Comparison of ENCODE assay signal across 12 cellular contexts in the genomic region with DNA sequence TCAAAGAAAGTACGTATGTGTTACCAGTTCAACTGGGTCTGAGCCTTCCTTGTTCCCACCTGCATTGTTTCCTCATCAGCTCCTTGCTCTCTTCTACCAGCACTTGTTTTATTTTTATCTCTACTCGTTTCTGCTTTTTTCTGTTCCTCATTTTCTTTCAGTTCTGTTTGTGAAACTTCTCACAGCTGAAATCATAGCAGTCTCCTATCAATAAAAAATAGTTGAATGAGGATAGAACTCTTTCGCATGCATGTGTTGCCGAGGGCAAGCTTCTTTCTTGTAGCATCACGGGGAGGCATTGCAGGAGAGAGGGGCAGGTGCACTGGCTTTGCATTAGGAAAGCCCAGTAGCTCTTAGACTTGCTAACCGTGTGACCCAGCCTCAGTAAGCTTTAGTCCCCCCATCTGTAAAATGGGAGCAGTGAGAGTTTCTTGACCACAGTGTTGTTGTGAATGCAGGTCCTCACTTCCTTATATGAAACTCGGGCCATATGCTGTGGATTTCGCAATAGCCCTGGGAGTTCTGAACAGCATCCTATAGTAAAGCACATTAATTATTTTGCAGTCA. TPM values are rescaled to one million over a fixed set of nuclear protein-coding genes. Genes with fewer than 3 reads are reported as not detected.
DNase-seq lines count a peak whose midpoint lies in the region; ATAC-seq and TF ChIP-seq lines count a peak whose summit lies in the region.
"Had no signal": no experiment of that assay in that cellular context is flagged by ENCODE, and none has a peak within 500 bp of the region (broad histone marks: within the 10 kb centered on the region; RNA-seq: fewer than 3 reads in every experiment).

No MANE protein-coding gene starts in this region.

- POLR2A ChIA-PET in OCI-LY7 (lab: Charles Lee), result interaction anchor here (0.7 to 0.9 kb wide), 2 partner anchors 13 to 1364 kb away, joined by 3 to 4 read pairs; no protein-coding TSS in a partner anchor

- H3K4me3 ChIP-seq in OCI-LY7 (ENCODE audit: low read depth, low read length, poor library complexity, severe bottlenecking) (peak overlapping the region; percentile 55), trophoblast cell (ENCODE audit: low read depth, low read length) (no peak overlapping the region), esophagus squamous epithelium (no peak overlapping the region)
- H3K4me3 ChIP-seq: dorsolateral prefrontal cortex, thyroid gland had no signal

- CTCF ChIA-PET in OCI-LY7 (lab: Charles Lee; ENCODE audit: unreplicated experiment), result interaction anchor here (0.8 to 1.0 kb wide), 2 partner anchors 10 to 23 kb away, joined by 3 read pairs; no protein-coding TSS in a partner anchor

- H3K27me3 ChIP-seq in trophoblast cell (ENCODE audit: insufficient read depth, low read length), result no peaks in the 10 kb centered on the region
- no peaks in the 10 kb centered on the region for H3K27me3 ChIP-seq in esophagus squamous epithelium
- H3K27me3 ChIP-seq: thyroid gland had no signal

- H4K91ac ChIP-seq in trophoblast cell (ENCODE audit: low read depth, low read length), result no peak overlapping the region

- H2AK5ac ChIP-seq in trophoblast cell (ENCODE audit: low read length), result no peak overlapping the region

- H2AFZ ChIP-seq in OCI-LY7 (ENCODE audit: low read length) (no peak overlapping the region), trophoblast cell (ENCODE audit: insufficient read depth, low read length, poor library complexity) (no peak overlapping the region)

- peak overlapping the region; percentile 73 for H3K4me2 ChIP-seq in OCI-LY7 (ENCODE audit: low read length)
- H3K4me2 ChIP-seq in trophoblast cell (ENCODE audit: low read length), result no peak overlapping the region

- H4K20me1 ChIP-seq in OCI-LY7 (ENCODE audit: insufficient read depth, low read length), result no peaks in the 10 kb centered on the region

- H3K27ac ChIP-seq in OCI-LY7 (ENCODE audit: low read depth, low read length, poor library complexity, severe bottlenecking), result peak overlapping the region; percentile 100
- H3K27ac ChIP-seq in trophoblast cell (ENCODE audit: low read depth, low read length), result no peak overlapping the region
- H3K27ac ChIP-seq in esophagus squamous epithelium, result no peak overlapping the region
- H3K27ac ChIP-seq: RWPE1, thyroid gland had no signal

- H3K79me1 ChIP-seq in trophoblast cell (ENCODE audit: low read length), result no peaks in the 10 kb centered on the region

- H3K14ac ChIP-seq in trophoblast cell (ENCODE audit: low read length), result no peak overlapping the region

- H3K79me2 ChIP-seq in OCI-LY7 (ENCODE audit: insufficient read depth, low read depth, low read length) (peaks cover 50% of the 10 kb centered on the region; the same call in 1 of the 2 replicates), trophoblast cell (ENCODE audit: control insufficient read depth, insufficient read depth, low read length, poor library complexity) (no peaks in the 10 kb centered on the region)

- H4K8ac ChIP-seq in trophoblast cell (ENCODE audit: low read depth, low read length), result no peak overlapping the region

- H3K4me1 ChIP-seq in OCI-LY7 (ENCODE audit: insufficient read depth, low read length, poor library complexity, severe bottlenecking), result peaks cover 78% of the 10 kb centered on the region
- no peaks in the 10 kb centered on the region for H3K4me1 ChIP-seq in trophoblast cell (ENCODE audit: control insufficient read depth in 1 of 2, insufficient read depth in 2 of 2, low read length in 2 of 2)
- peaks cover 0 to 26% (median 0%) of the 10 kb centered on the region in 3 donors for H3K4me1 ChIP-seq in esophagus squamous epithelium
- H3K4me1 ChIP-seq: thyroid gland had no signal

- H3K36me3 ChIP-seq in OCI-LY7 (ENCODE audit: insufficient read depth, low read length), result peaks cover 91% of the 10 kb centered on the region
- peaks cover 22 to 29% of the 10 kb centered on the region in 2 experiments for H3K36me3 ChIP-seq in trophoblast cell (ENCODE audit: control insufficient read depth in 1 of 2, insufficient read depth in 2 of 2, low read length in 2 of 2)
- peaks cover 0 to 86% (median 6%) of the 10 kb centered on the region in 3 donors for H3K36me3 ChIP-seq in esophagus squamous epithelium

- H2BK12ac ChIP-seq in trophoblast cell (ENCODE audit: low read length), result no peak overlapping the region

- intact Hi-C loops in OCI-LY7 (cut with micrococcal nuclease; ENCODE audit: unreplicated experiment), result loop anchor here (2.0 to 10.0 kb wide), 4 partner anchors 24 to 1116 kb away; a partner anchor contains a TSS
- intact Hi-C loops in esophagus squamous epithelium (cut with DNase I), result loop anchor here (10.0 kb wide), 1 partner anchor 276 kb away; no protein-coding TSS in a partner anchor

- ATAC-seq in GM19455 (IDR thresholded peaks at IDR 0.05; ENCODE audit: unreplicated experiment), result peak; percentile 75
- peak; percentile 57 for ATAC-seq in HG03095 (IDR thresholded peaks at IDR 0.05; ENCODE audit: unreplicated experiment)
- ATAC-seq: activated T-cell treated with anti-CD3 and anti-CD28 coated beads, Interleukin-2, amount 50 U/mL, for 4 hours had no signal

- no peak for TF ChIP-seq POLR2A in esophagus squamous epithelium (IDR thresholded peaks at IDR 0.05)

- H3K23ac ChIP-seq in trophoblast cell (ENCODE audit: low read length), result no peak overlapping the region

- no peak overlapping the region for H2BK5ac ChIP-seq in trophoblast cell (ENCODE audit: low read depth, low read length, poor library complexity)

- no peak overlapping the region for H4K12ac ChIP-seq in trophoblast cell (ENCODE audit: low read depth, low read length)

- H3K18ac ChIP-seq in trophoblast cell (ENCODE audit: low read length), result no peak overlapping the region

- DNase-seq in GF-D8 (lab: John Stamatoyannopoulos, UW) (peak; percentile 18), OCI-LY7 (ENCODE audit: low spot score) (peak; percentile 83), NCI-H187 (lab: John Stamatoyannopoulos, UW) (no peak), NCI-H1417 (lab: John Stamatoyannopoulos, UW) (no peak), trophoblast cell (no peak), esophagus squamous epithelium (lab: John Stamatoyannopoulos, UW) (no peak)
- DNase-seq: activated T-cell treated with anti-CD3 and anti-CD28 coated beads, Interleukin-2, amount 50 U/mL, for 4 hours; dorsolateral prefrontal cortex; thyroid gland had no signal

- H3K9ac ChIP-seq in trophoblast cell (ENCODE audit: low read length), result no peak overlapping the region

- H3K9me3 ChIP-seq in OCI-LY7 (ENCODE audit: low read length) (no peaks in the 10 kb centered on the region), trophoblast cell (ENCODE audit: insufficient read depth, low read depth, low read length) (no peaks in the 10 kb centered on the region), esophagus squamous epithelium (no peaks in the 10 kb centered on the region)
- H3K9me3 ChIP-seq: thyroid gland had no signal

- no peaks in the 10 kb centered on the region for H3K9me2 ChIP-seq in OCI-LY7 (ENCODE audit: insufficient read depth, low read length)

- H3K4ac ChIP-seq in trophoblast cell (ENCODE audit: low read depth, low read length), result no peak overlapping the region

- BruUV-seq in OCI-LY7 (replicated peaks; lab: Mats Ljungman, UMichigan), result no TSS peak

- no CpG with 5 or more reads among the region's 8 CpGs for WGBS in trophoblast cell (ENCODE audit: extremely low coverage, insufficient coverage, insufficient read length)
- 69 to 83% methylated on average over 5 to 7 of the region's 8 CpGs for WGBS in esophagus squamous epithelium, 2 donors

- TF ChIP-seq CTCF in OCI-LY7 (conservative IDR thresholded peaks at IDR 0.05; ENCODE audit: low read length), result no peak
- no peak for TF ChIP-seq CTCF in esophagus squamous epithelium (IDR thresholded peaks at IDR 0.05)

- no peak overlapping the region for H2BK120ac ChIP-seq in trophoblast cell (ENCODE audit: insufficient read depth, low read length, poor library complexity)

RNA-seq across cellular contexts. Expression of a gene that starts 24.7 kb away (rescaled TPM):
- 60.7 and 71.0 TPM in 2 replicates for total RNA-seq in OCI-LY7 (2014; rRNA removed; shearing (Covaris generic))
- total RNA-seq in OCI-LY7 (2022), result 64.7 and 69.8 TPM in 2 replicates
- 35.8 and 38.2 TPM in 2 replicates for polyA plus RNA-seq in trophoblast cell (2013)
- total RNA-seq in esophagus squamous epithelium, result 10 to 100 TPM; 12.7 to 26.1 (median 20.6) TPM

RNA-seq across cellular contexts. Expression of a gene that starts 24.8 kb away (rescaled TPM):
- total RNA-seq in OCI-LY7 (2014; rRNA removed; shearing (Covaris generic)), result 16.4 and 22.2 TPM in 2 replicates
- 27.0 and 32.3 TPM in 2 replicates for total RNA-seq in OCI-LY7 (2022)
- 8.8 and 9.2 TPM in 2 replicates for polyA plus RNA-seq in trophoblast cell (2013)
- 10 to 100 TPM in 3 of 4 donors, 1 to 10 TPM in 1; 8.9 to 12.8 (median 11.0) TPM for total RNA-seq in esophagus squamous epithelium

RNA-seq across cellular contexts. Expression of a gene that starts 57.7 kb away (rescaled TPM):
- total RNA-seq in OCI-LY7 (2014; rRNA removed; shearing (Covaris generic)), result not detected in 2 replicates
- not detected in 2 replicates for total RNA-seq in OCI-LY7 (2022)
- polyA plus RNA-seq in trophoblast cell (2013), result 1.8 TPM in 2 replicates
- 1 to 10 TPM; 2.4 to 7.4 (median 5.3) TPM for total RNA-seq in esophagus squamous epithelium

Comparison
In these comparisons a context has a peak if more than half of its experiments do, and no peak if none do; other contexts are left out.
1. DNase-seq: peak in GF-D8 (single experiment) and OCI-LY7 (single experiment); none in NCI-H187 (0 of 2), NCI-H1417 (0 of 3), trophoblast cell (0 of 2) and esophagus squamous epithelium (single experiment).